8 cellular contexts compared by ENCODE assay signal in genomic region chrX:96684339-96685204, GRCh38. TPM values are rescaled to one million over a fixed set of nuclear protein-coding genes. Genes with fewer than 3 reads are reported as not detected.
DNase-seq lines count a peak whose midpoint lies in the region; ATAC-seq and TF ChIP-seq lines count a peak whose summit lies in the region.

Gene DIAPH2 (plus strand): TSS chrX:96684842.

- peaks cover 16% of the 10 kb centered on the region; the same call in 1 of the 2 replicates for H3K79me2 ChIP-seq in SK-N-SH (ENCODE audit: insufficient read depth)

- H3K4me1 ChIP-seq in SK-N-SH (ENCODE audit: control insufficient read depth in 1 of 2, insufficient read depth in 2 of 2, low read depth in 1 of 2, low read length in 1 of 2) (peaks cover 0 to 2% of the 10 kb centered on the region in 2 experiments; a peak in 1 of 4 replicates), transverse colon (peaks cover 0 to 5% (median 0%) of the 10 kb centered on the region in 4 donors)

- peaks cover 11% of the 10 kb centered on the region for H3K4me1 Mint-ChIP-seq in Calu3 (ENCODE audit: low read depth, unreplicated experiment)

- peak within 1 kb of the TSS; percentile 79 for H3K4me2 ChIP-seq in SK-N-SH

- TF ChIP-seq RAD21 in SK-N-SH (IDR thresholded peaks at IDR 0.05; ENCODE audit: low read length): no peak

- H3K36me3 ChIP-seq in SK-N-SH (replicated peaks in 1 of 2; ENCODE audit: control insufficient read depth in 1 of 2, insufficient read depth in 2 of 2, low read length in 1 of 2) (no peaks in the 10 kb centered on the region), transverse colon (no peaks in the 10 kb centered on the region)

- CTCF ChIA-PET in Calu3 (lab: Charles Lee) (interaction anchor here (0.9 kb wide), 1 partner anchor 74 kb away, joined by 4 read pairs; no protein-coding TSS in a partner anchor), SK-N-SH (lab: Yijun Ruan, JAX) (interaction anchor here (0.8 to 1.8 kb wide), 2 partner anchors 63 to 73 kb away, joined by 3 to 5 read pairs; no protein-coding TSS in a partner anchor)

- H3K27ac ChIP-seq in SK-N-SH (ENCODE audit: low read depth in 2 of 2, low read length in 1 of 2) (peak within 1 kb of the TSS; percentile 64 to 73; a peak in 3 of 4 replicates), transverse colon (peak within 1 kb of the TSS; percentile 88 to 93 (median 92))

- peaks cover 24% of the 10 kb centered on the region for H3K36me3 Mint-ChIP-seq in Calu3 (ENCODE audit: insufficient read depth, unreplicated experiment)

- ATAC-seq in GM21367 (IDR thresholded peaks at IDR 0.05; ENCODE audit: unreplicated experiment): peak; percentile 86

- BruUV-seq in Calu3 (replicated peaks; lab: Mats Ljungman, UMichigan): no TSS peak

- DNase-seq in Calu3 (peak; percentile 84), HT-29 (ENCODE audit: low spot score) (peak; percentile 90), SK-N-SH (peak; percentile 69), cardiac septum (ENCODE audit: low spot score) (peak; percentile 85), posterior cingulate gyrus (peak; percentile 36 to 94 (median 60)), transverse colon (peak; percentile 87)
- DNase-seq in activated naive CD8-positive, alpha-beta T cell treated with anti-CD3 and anti-CD28 coated beads, Interleukin-2, amount 50 U/mL, for 16 hours (ENCODE audit: low read depth, low spot score): peak; percentile 21

- H4K20me1 ChIP-seq in SK-N-SH (ENCODE audit: insufficient read depth): no peaks in the 10 kb centered on the region

- TF ChIP-seq EP300 in SK-N-SH (IDR thresholded peaks at IDR 0.05; ENCODE audit: borderline replicate concordance in 1 of 2, low read depth in 1 of 2, low read length in 1 of 2) (no peak), transverse colon (IDR thresholded peaks at IDR 0.05; ENCODE audit: low read depth) (no peak)

- H3K27me3 ChIP-seq in SK-N-SH (ENCODE audit: insufficient read depth) (no peaks in the 10 kb centered on the region), transverse colon (no peaks in the 10 kb centered on the region)

- H3K9ac ChIP-seq in SK-N-SH: peak within 1 kb of the TSS; percentile 76

- POLR2A ChIA-PET in SK-N-SH (lab: Yijun Ruan, JAX): interaction anchor here (0.6 to 0.8 kb wide), 2 partner anchors 15 to 71 kb away, joined by 3 to 4 read pairs; no protein-coding TSS in a partner anchor

- in situ Hi-C loops in transverse colon (cut with MboI; ENCODE audit: low pct_ligation_motif_present in 1 of 4, low pct_unique_long_range_greater_than_20kb in 1 of 4, low sequenced_read_pairs in 3 of 4): no loop called here

- peak within 1 kb of the TSS; percentile 68 to 71 for H3K4me3 ChIP-seq in SK-N-SH (ENCODE audit: low read depth in 2 of 2, low read length in 1 of 2)
- H3K4me3 ChIP-seq in transverse colon: peak within 1 kb of the TSS; percentile 58 to 86 (median 74)

- H3K9me3 Mint-ChIP-seq in Calu3 (ENCODE audit: low read depth, unreplicated experiment): no peaks in the 10 kb centered on the region

- H3K9me2 ChIP-seq in SK-N-SH: no peaks in the 10 kb centered on the region

- no peaks in the 10 kb centered on the region for H3F3A ChIP-seq in SK-N-SH (replicated peaks; ENCODE audit: insufficient read depth)

- H3K9me3 ChIP-seq in SK-N-SH (no peaks in the 10 kb centered on the region), transverse colon (no peaks in the 10 kb centered on the region)

- H3K27me3 Mint-ChIP-seq in Calu3 (ENCODE audit: unreplicated experiment): no peaks in the 10 kb centered on the region

- intact Hi-C loops in Calu3 (cut with micrococcal nuclease; ENCODE audit: unreplicated experiment): loop anchor here (5.0 to 10.0 kb wide), 4 partner anchors 68 to 312 kb away; no protein-coding TSS in a partner anchor
- intact Hi-C loops in cardiac septum (cut with DNase I): loop anchor here (10.0 kb wide), 1 partner anchor 250 kb away; no protein-coding TSS in a partner anchor
- intact Hi-C loops in posterior cingulate gyrus (cut with DNase I): no loop called here
- intact Hi-C loops in transverse colon (cut with DNase I; ENCODE audit: low total_unique reads): no loop called here

- peak within 1 kb of the TSS; percentile 93 for H3K27ac Mint-ChIP-seq in Calu3 (ENCODE audit: unreplicated experiment)

- TF ChIP-seq POLR2A in transverse colon (IDR thresholded peaks at IDR 0.05): peak; percentile 65

- TF ChIP-seq CTCF in Calu3 (IDR thresholded peaks at IDR 0.05; ENCODE audit: unreplicated experiment) (no peak), SK-N-SH (IDR thresholded peaks at IDR 0.05) (no peak), transverse colon (IDR thresholded peaks at IDR 0.05) (peak; percentile 9 to 59 (median 17))

- H3K4me3 Mint-ChIP-seq in Calu3 (ENCODE audit: low read depth, unreplicated experiment): peak within 1 kb of the TSS; percentile 100

- peak within 1 kb of the TSS; percentile 93 for H2AFZ ChIP-seq in SK-N-SH (ENCODE audit: low read depth)

- 4% methylated on average over 33 of the region's 57 CpGs for WGBS in SK-N-SH (ENCODE audit: low lambda C conversion rate)
- WGBS in transverse colon (ENCODE audit: low coverage in 1 of 2), 2 donors: 19% methylated on average over 56 of the region's 57 CpGs; no CpG with 5 or more reads in 1 of the 2 donors

TF ChIP-seq in SK-N-SH, 30 proteins besides CTCF, POLR2A, EP300 and RAD21:
- TF ChIP-seq SIN3A (IDR thresholded peaks at IDR 0.05; ENCODE audit: borderline replicate concordance, low read depth, low read length) (no peak), MAX (IDR thresholded peaks at IDR 0.05; ENCODE audit: low read depth) (peak; percentile 50; the same call in 1 of the 2 replicates), TAF1 (IDR thresholded peaks at IDR 0.05; ENCODE audit: borderline replicate concordance, low read depth, low read length) (0 out of 2 replicates have a peak, but pooled peaks have one; percentile 30), USF1 (IDR thresholded peaks at IDR 0.05; ENCODE audit: borderline replicate concordance, low read depth) (peak; percentile 80), NRF1 (IDR thresholded peaks at IDR 0.05; ENCODE audit: low read depth, low read length) (peak; percentile 42), PBX3 (IDR thresholded peaks at IDR 0.05) (no peak)

RNA-seq across cellular contexts. Expression of gene DIAPH2, which starts in this region (rescaled TPM):
- total RNA-seq in Calu3 (2022) (20.9 and 24.2 TPM in 2 replicates), cardiac septum (13.5 TPM), transverse colon (10 to 100 TPM; 39.5 to 61.0 (median 56.5) TPM)
- total RNA-seq in HT-29 (2014; rRNA removed; shearing (Covaris generic)): 8.0 and 8.8 TPM in 2 replicates
- 1.1 TPM in 2 replicates for polyA plus RNA-seq in SK-N-SH (2012; rRNA removed)
- polyA plus RNA-seq in SK-N-SH (2012; cell fraction: cytosol; rRNA removed): 1.5 and 1.6 TPM in 2 replicates
- 0.85 and 1.4 TPM in 2 replicates for polyA plus RNA-seq in SK-N-SH (2012; cell fraction: nucleus; rRNA removed)

Comparison
In these comparisons a context has a peak if more than half of its experiments do, and no peak if none do; other contexts are left out.
1. Peak in every context shown above with its lines: DNase-seq, ATAC-seq, H3K4me3 ChIP-seq and H3K27ac ChIP-seq.
2. DNase-seq: peak in every context shown above with its lines; median percentile 90 in HT-29; 87 in transverse colon; 85 in cardiac septum; 84 in Calu3; 69 in SK-N-SH; 60 in posterior cingulate gyrus; 21 in activated naive CD8-positive, alpha-beta T cell treated with anti-CD3 and anti-CD28 coated beads, Interleukin-2, amount 50 U/mL, for 16 hours.
3. CTCF ChIP-seq: peak in transverse colon (5 of 5); none in Calu3 (single experiment) and SK-N-SH (single experiment).
4. intact Hi-C loops: an anchor here in Calu3 (5.0 to 10.0 kb wide) and cardiac septum (10.0 kb wide); none called in posterior cingulate gyrus and transverse colon.